In the genomic region with DNA sequence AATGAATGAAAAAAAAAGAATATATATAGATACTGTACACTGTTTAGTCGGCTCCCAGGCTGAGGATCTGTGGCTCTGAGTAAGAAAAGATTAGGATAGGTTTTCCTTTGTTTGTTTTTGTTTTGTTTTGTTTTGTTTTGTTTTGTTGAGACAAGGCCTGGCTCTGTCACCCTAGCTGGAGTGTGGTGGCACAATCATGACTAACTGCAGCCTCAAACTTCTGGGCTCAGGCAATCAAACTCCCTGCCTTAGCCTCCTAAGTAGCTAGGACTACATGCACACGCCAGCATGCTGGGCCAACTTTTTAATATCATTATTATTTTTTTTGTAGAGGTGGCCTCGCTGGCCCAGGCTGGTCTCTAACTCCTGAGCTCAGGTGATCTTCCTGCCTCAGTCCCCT, we compare ENCODE assay signal across 1 cellular context.
TF ChIP-seq lines count a peak whose summit lies in the region.

No MANE protein-coding gene starts in this region.

TF ChIP-seq in WTC11, 78 proteins besides CTCF, POLR2A, EP300 and RAD21 (continued from another document):
- TF ChIP-seq, protein P1, sequence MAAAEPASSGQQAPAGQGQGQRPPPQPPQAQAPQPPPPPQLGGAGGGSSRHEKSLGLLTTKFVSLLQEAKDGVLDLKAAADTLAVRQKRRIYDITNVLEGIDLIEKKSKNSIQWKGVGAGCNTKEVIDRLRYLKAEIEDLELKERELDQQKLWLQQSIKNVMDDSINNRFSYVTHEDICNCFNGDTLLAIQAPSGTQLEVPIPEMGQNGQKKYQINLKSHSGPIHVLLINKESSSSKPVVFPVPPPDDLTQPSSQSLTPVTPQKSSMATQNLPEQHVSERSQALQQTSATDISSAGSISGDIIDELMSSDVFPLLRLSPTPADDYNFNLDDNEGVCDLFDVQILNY (CRISPR knock-in tag; IDR thresholded peaks at IDR 0.05) = no peak
- no peak for TF ChIP-seq MYBL2 (CRISPR knock-in tag; IDR thresholded peaks at IDR 0.05)
- TF ChIP-seq GTF2I (CRISPR knock-in tag; conservative IDR thresholded peaks at IDR 0.05) = no peak
- TF ChIP-seq, protein P2, sequence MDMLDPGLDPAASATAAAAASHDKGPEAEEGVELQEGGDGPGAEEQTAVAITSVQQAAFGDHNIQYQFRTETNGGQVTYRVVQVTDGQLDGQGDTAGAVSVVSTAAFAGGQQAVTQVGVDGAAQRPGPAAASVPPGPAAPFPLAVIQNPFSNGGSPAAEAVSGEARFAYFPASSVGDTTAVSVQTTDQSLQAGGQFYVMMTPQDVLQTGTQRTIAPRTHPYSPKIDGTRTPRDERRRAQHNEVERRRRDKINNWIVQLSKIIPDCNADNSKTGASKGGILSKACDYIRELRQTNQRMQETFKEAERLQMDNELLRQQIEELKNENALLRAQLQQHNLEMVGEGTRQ (CRISPR knock-in tag; IDR thresholded peaks at IDR 0.05) = no peak
- no peak for TF ChIP-seq ZNF263 (CRISPR knock-in tag; IDR thresholded peaks at IDR 0.05; ENCODE audit: low read depth)
- TF ChIP-seq, protein P3, sequence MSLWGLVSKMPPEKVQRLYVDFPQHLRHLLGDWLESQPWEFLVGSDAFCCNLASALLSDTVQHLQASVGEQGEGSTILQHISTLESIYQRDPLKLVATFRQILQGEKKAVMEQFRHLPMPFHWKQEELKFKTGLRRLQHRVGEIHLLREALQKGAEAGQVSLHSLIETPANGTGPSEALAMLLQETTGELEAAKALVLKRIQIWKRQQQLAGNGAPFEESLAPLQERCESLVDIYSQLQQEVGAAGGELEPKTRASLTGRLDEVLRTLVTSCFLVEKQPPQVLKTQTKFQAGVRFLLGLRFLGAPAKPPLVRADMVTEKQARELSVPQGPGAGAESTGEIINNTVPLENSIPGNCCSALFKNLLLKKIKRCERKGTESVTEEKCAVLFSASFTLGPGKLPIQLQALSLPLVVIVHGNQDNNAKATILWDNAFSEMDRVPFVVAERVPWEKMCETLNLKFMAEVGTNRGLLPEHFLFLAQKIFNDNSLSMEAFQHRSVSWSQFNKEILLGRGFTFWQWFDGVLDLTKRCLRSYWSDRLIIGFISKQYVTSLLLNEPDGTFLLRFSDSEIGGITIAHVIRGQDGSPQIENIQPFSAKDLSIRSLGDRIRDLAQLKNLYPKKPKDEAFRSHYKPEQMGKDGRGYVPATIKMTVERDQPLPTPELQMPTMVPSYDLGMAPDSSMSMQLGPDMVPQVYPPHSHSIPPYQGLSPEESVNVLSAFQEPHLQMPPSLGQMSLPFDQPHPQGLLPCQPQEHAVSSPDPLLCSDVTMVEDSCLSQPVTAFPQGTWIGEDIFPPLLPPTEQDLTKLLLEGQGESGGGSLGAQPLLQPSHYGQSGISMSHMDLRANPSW (CRISPR knock-in tag; conservative IDR thresholded peaks at IDR 0.05; ENCODE audit: low read depth) = no peak
- TF ChIP-seq OVOL2 (CRISPR knock-in tag; IDR thresholded peaks at IDR 0.05; ENCODE audit: borderline replicate concordance) = no peak
- no peak for TF ChIP-seq TP53 (CRISPR knock-in tag; IDR thresholded peaks at IDR 0.05)
- no peak for TF ChIP-seq SOX15 (CRISPR knock-in tag; IDR thresholded peaks at IDR 0.05)
- TF ChIP-seq, protein P4, sequence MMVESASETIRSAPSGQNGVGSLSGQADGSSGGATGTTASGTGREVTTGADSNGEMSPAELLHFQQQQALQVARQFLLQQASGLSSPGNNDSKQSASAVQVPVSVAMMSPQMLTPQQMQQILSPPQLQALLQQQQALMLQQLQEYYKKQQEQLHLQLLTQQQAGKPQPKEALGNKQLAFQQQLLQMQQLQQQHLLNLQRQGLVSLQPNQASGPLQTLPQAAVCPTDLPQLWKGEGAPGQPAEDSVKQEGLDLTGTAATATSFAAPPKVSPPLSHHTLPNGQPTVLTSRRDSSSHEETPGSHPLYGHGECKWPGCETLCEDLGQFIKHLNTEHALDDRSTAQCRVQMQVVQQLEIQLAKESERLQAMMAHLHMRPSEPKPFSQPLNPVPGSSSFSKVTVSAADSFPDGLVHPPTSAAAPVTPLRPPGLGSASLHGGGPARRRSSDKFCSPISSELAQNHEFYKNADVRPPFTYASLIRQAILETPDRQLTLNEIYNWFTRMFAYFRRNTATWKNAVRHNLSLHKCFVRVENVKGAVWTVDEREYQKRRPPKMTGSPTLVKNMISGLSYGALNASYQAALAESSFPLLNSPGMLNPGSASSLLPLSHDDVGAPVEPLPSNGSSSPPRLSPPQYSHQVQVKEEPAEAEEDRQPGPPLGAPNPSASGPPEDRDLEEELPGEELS (CRISPR knock-in tag; IDR thresholded peaks at IDR 0.05) = no peak
- TF ChIP-seq ZNF121 (CRISPR knock-in tag; IDR thresholded peaks at IDR 0.05) = no peak
